18 cellular contexts compared by ENCODE assay signal in genomic region chr10:35637456-35637855, GRCh38. TPM values are rescaled to one million over a fixed set of nuclear protein-coding genes. Genes with fewer than 3 reads are reported as not detected.
DNase-seq lines count a peak whose midpoint lies in the region; ATAC-seq and TF ChIP-seq lines count a peak whose summit lies in the region.
"Had no signal": no experiment of that assay in that cellular context is flagged by ENCODE, and none has a peak within 500 bp of the region (broad histone marks: within the 10 kb centered on the region; RNA-seq: fewer than 3 reads in every experiment).

No MANE protein-coding gene starts in this region.

- CTCF ChIA-PET in MCF 10A (lab: Yijun Ruan, JAX): interaction anchor here (0.6 to 9.9 kb wide), 7 partner anchors 23 to 1243 kb away, joined by 3 to 94 read pairs (median 4); no protein-coding TSS in a partner anchor

- no peak overlapping the region for H3K27ac Mint-ChIP-seq in MCF 10A (ENCODE audit: low read depth, unreplicated experiment)
- H3K27ac Mint-ChIP-seq: stimulated activated naive CD8-positive, alpha-beta T cell treated with anti-CD3 and anti-CD28 coated beads, Interleukin-15, amount 100 ng/mL, for 72 hours had no signal

- no peak for TF ChIP-seq CTCF in MCF 10A (IDR thresholded peaks at IDR 0.05; ENCODE audit: unreplicated experiment)

- H3K4me1 ChIP-seq in stomach smooth muscle (ENCODE audit: control insufficient read depth, insufficient read depth, low read length): peaks cover 18% of the 10 kb centered on the region
- H3K4me1 ChIP-seq: Caco-2 had no signal

- H3K27me3 ChIP-seq in stomach smooth muscle (ENCODE audit: control insufficient read depth in 1 of 2, insufficient read depth in 2 of 2, low read length in 2 of 2): no peaks in the 10 kb centered on the region

- H3K9me3 ChIP-seq in stomach smooth muscle (ENCODE audit: control insufficient read depth in 2 of 2, low read length in 2 of 2): no peaks in the 10 kb centered on the region
- H3K9me3 ChIP-seq: Caco-2 had no signal

- H3K27ac ChIP-seq in stomach smooth muscle (ENCODE audit: low read length): no peak overlapping the region

- H3K36me3 Mint-ChIP-seq in MCF 10A (ENCODE audit: insufficient read depth, unreplicated experiment): peaks cover 58% of the 10 kb centered on the region

- H3K4me1 Mint-ChIP-seq in MCF 10A (ENCODE audit: insufficient read depth, unreplicated experiment): peaks cover 23% of the 10 kb centered on the region

- H3K36me3 ChIP-seq in stomach smooth muscle (ENCODE audit: control insufficient read depth in 2 of 2, insufficient read depth in 2 of 2, low read length in 2 of 2): no peaks in the 10 kb centered on the region

- peak overlapping the region; percentile 46 for H3K4me3 Mint-ChIP-seq in MCF 10A (ENCODE audit: unreplicated experiment)
- H3K4me3 Mint-ChIP-seq: stimulated activated naive CD8-positive, alpha-beta T cell treated with anti-CD3 and anti-CD28 coated beads, Interleukin-15, amount 100 ng/mL, for 72 hours had no signal

- no peak for ATAC-seq in HG03135 (IDR thresholded peaks at IDR 0.05; ENCODE audit: unreplicated experiment)
- ATAC-seq: sciatic nerve; stimulated activated naive CD8-positive, alpha-beta T cell treated with anti-CD3 and anti-CD28 coated beads, Interleukin-15, amount 100 ng/mL, for 72 hours had no signal

- H3K9me3 Mint-ChIP-seq in MCF 10A (ENCODE audit: unreplicated experiment): no peaks in the 10 kb centered on the region
- H3K9me3 Mint-ChIP-seq: stimulated activated naive CD8-positive, alpha-beta T cell treated with anti-CD3 and anti-CD28 coated beads, Interleukin-15, amount 100 ng/mL, for 72 hours had no signal

- H3K27me3 Mint-ChIP-seq in MCF 10A (ENCODE audit: insufficient read depth, unreplicated experiment): no peaks in the 10 kb centered on the region

- DNase-seq in DMS 273 (lab: John Stamatoyannopoulos, UW; ENCODE audit: unreplicated experiment) (peak; percentile 4), DMS 273 treated with DMSO at 0.1 percent for 48 hours (lab: John Stamatoyannopoulos, UW) (no peak), MCF 10A (ENCODE audit: unreplicated experiment) (no peak), medulla oblongata (ENCODE audit: extremely low spot score) (peak; percentile 8), NCI-H187 (lab: John Stamatoyannopoulos, UW) (no peak)
- DNase-seq in activated CD4-positive, CD25-positive, alpha-beta regulatory T cell treated with anti-CD3 and anti-CD28 coated beads, Interleukin-2, amount 50 U/mL, for 72 hours: no peak
- DNase-seq: 8988T; activated CD4-positive, alpha-beta T cell treated with anti-CD3 and anti-CD28 coated beads for 4 hours; activated T-cell treated with anti-CD3 and anti-CD28 coated beads, Interleukin-2, amount 50 U/mL, for 1 hour; Caco-2; HCEC 1CT; OCI-M1; stimulated activated naive CD8-positive, alpha-beta T cell treated with anti-CD3 and anti-CD28 coated beads, Interleukin-15, amount 100 ng/mL, for 72 hours; T-helper 1 cell had no signal

- POLR2A ChIA-PET in MCF 10A (lab: Yijun Ruan, JAX): interaction anchor here (0.7 to 2.2 kb wide), 3 partner anchors 273 to 1088 kb away, joined by 3 to 5 read pairs (median 5); no protein-coding TSS in a partner anchor

- H3K9ac ChIP-seq in stomach smooth muscle (ENCODE audit: low read length in 2 of 2): no peak overlapping the region

- BruUV-seq in MCF 10A (replicated peaks; lab: Mats Ljungman, UMichigan): no TSS peak

- intact Hi-C loops in MCF 10A (cut with micrococcal nuclease): loop anchor here (10.0 kb wide), 1 partner anchor 513 kb away; the partner anchor contains the start of gene CREM

- peak overlapping the region; percentile 36 to 49 for H3K4me3 ChIP-seq in stomach smooth muscle (ENCODE audit: low read length in 2 of 2)

RNA-seq across cellular contexts. Expression of gene FZD8, which starts 4.6 kb away (rescaled TPM):
- total RNA-seq in MCF 10A (2022): 9.8 and 13.0 TPM in 2 replicates

RNA-seq across cellular contexts. Expression of gene GJD4, which starts 32.3 kb away (rescaled TPM):
- total RNA-seq in MCF 10A (2022): not detected in 2 replicates
- total RNA-seq: HT1080, sciatic nerve had no signal

Comparison
In these comparisons a context has a peak if more than half of its experiments do, and no peak if none do; other contexts are left out.
1. DNase-seq: peak in DMS 273 (single experiment) and medulla oblongata (single experiment); none in DMS 273 treated with DMSO at 0.1 percent for 48 hours (single experiment), MCF 10A (single experiment), activated CD4-positive, CD25-positive, alpha-beta regulatory T cell treated with anti-CD3 and anti-CD28 coated beads, Interleukin-2, amount 50 U/mL, for 72 hours (single experiment) and NCI-H187 (0 of 2).